In the genomic region with DNA sequence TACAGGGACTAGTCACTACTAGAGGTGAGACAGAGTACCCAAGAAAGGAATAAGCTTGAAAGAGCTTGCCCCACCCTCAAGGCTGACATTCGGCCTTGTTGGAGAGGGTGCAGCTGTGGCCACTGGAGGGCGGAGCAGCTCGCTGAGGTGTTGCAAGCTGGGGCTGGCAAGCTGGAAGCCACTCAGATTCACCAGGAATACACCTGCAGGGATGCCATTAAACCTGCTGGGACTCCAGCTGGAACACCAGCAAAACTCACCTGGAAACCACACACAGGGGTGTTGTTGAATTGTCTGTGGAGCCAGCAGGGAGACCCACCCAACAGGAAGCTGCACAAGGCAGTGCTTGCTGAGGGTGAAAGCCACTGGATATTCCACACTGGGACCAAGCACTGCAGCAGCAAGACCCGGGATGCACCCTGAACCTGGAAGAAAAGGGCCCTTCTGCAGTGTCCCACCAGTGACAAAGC, we compare ENCODE assay signal across 8 cellular contexts. TPM values are rescaled to one million over a fixed set of nuclear protein-coding genes. Genes with fewer than 3 reads are reported as not detected.
DNase-seq lines count a peak whose midpoint lies in the region; ATAC-seq and TF ChIP-seq lines count a peak whose summit lies in the region.

No MANE protein-coding gene starts in this region.

- H3K27ac ChIP-seq in hepatocyte (no peak overlapping the region), esophagus muscularis mucosa (replicated peaks in 1 of 4) (no peak overlapping the region)

- no peaks in the 10 kb centered on the region for H3K79me2 ChIP-seq in hepatocyte

- no peak overlapping the region for H3K4me2 ChIP-seq in hepatocyte

- H3K4me1 Mint-ChIP-seq in activated CD4-positive, alpha-beta T cell treated with anti-CD3 and anti-CD28 coated beads, Interleukin-2, amount 10 ng/mL, durations not matched to agents 24 days and 14 days, result peaks cover 9% of the 10 kb centered on the region

- no peak overlapping the region for H3K4me3 ChIP-seq in Jurkat, Clone E6-1 (ENCODE audit: low read length)
- H3K4me3 ChIP-seq in hepatocyte, result no peak overlapping the region
- no peak overlapping the region for H3K4me3 ChIP-seq in esophagus muscularis mucosa

- TF ChIP-seq CTCF in hepatocyte (IDR thresholded peaks at IDR 0.05; ENCODE audit: poor library complexity), result peak; percentile 56
- TF ChIP-seq CTCF in esophagus muscularis mucosa (IDR thresholded peaks at IDR 0.05), result peak in 1 of 3 experiments; percentile 8

- H3K9me3 Mint-ChIP-seq in activated CD4-positive, alpha-beta T cell treated with anti-CD3 and anti-CD28 coated beads, Interleukin-2, amount 10 ng/mL, durations not matched to agents 24 days and 14 days, result no peaks in the 10 kb centered on the region

- H3K4me3 Mint-ChIP-seq in activated CD4-positive, alpha-beta T cell treated with anti-CD3 and anti-CD28 coated beads, Interleukin-2, amount 10 ng/mL, durations not matched to agents 24 days and 14 days, result no peak overlapping the region

- peak; percentile 72 for DNase-seq in activated CD4-positive, alpha-beta T cell treated with anti-CD3 and anti-CD28 coated beads, Interleukin-2, amount 10 ng/mL, durations not matched to agents 24 days and 14 days
- DNase-seq in activated CD4-positive, alpha-beta T cell treated with anti-CD3 and anti-CD28 coated beads, Interleukin-2, amount 50 U/mL, for 4 hours, result no peak
- DNase-seq in Jurkat, Clone E6-1 (ENCODE audit: low read depth, low spot score), result peak; percentile 51
- DNase-seq in SK-N-DZ (ENCODE audit: low spot score) (peak; percentile 19), hepatocyte (ENCODE audit: low spot score) (peak; percentile 75), hypothalamus (lab: John Stamatoyannopoulos, UW) (no peak), esophagus muscularis mucosa (ENCODE audit: extremely low spot score) (no peak)

- no peaks in the 10 kb centered on the region for H4K20me1 ChIP-seq in hepatocyte (ENCODE audit: insufficient read depth, poor library complexity, severe bottlenecking)

- H3K27ac Mint-ChIP-seq in activated CD4-positive, alpha-beta T cell treated with anti-CD3 and anti-CD28 coated beads, Interleukin-2, amount 10 ng/mL, durations not matched to agents 24 days and 14 days, result no peak overlapping the region

- peaks cover 10% of the 10 kb centered on the region for H3K36me3 Mint-ChIP-seq in activated CD4-positive, alpha-beta T cell treated with anti-CD3 and anti-CD28 coated beads, Interleukin-2, amount 10 ng/mL, durations not matched to agents 24 days and 14 days (ENCODE audit: low read depth)

- no peaks in the 10 kb centered on the region for H3K9me2 ChIP-seq in hepatocyte (replicated peaks; ENCODE audit: insufficient read depth)

- no peaks in the 10 kb centered on the region for H3K27me3 Mint-ChIP-seq in activated CD4-positive, alpha-beta T cell treated with anti-CD3 and anti-CD28 coated beads, Interleukin-2, amount 10 ng/mL, durations not matched to agents 24 days and 14 days

- no peak overlapping the region for H2AFZ ChIP-seq in hepatocyte

- WGBS in hepatocyte (ENCODE audit: low lambda C conversion rate, missing lambda C conversion rate), result 48% methylated on average over 4 of the region's 4 CpGs
- WGBS in esophagus muscularis mucosa, result 60% methylated on average over 4 of the region's 4 CpGs

- H3K9me3 ChIP-seq in hepatocyte (ENCODE audit: low read depth), result no peaks in the 10 kb centered on the region
- no peaks in the 10 kb centered on the region for H3K9me3 ChIP-seq in esophagus muscularis mucosa

- ATAC-seq in GM21576 (IDR thresholded peaks at IDR 0.05; ENCODE audit: unreplicated experiment), result peak; percentile 51

- no peaks in the 10 kb centered on the region for H3K36me3 ChIP-seq in hepatocyte (replicated peaks; ENCODE audit: insufficient read depth, low read depth)
- H3K36me3 ChIP-seq in esophagus muscularis mucosa, result peaks cover 0 to 9% (median 5%) of the 10 kb centered on the region in 4 donors

- TF ChIP-seq EP300 in esophagus muscularis mucosa (IDR thresholded peaks at IDR 0.05), result no peak

- no peak for TF ChIP-seq POLR2A in esophagus muscularis mucosa (IDR thresholded peaks at IDR 0.05; ENCODE audit: low read depth)

- intact Hi-C loops in activated CD4-positive, alpha-beta T cell treated with anti-CD3 and anti-CD28 coated beads, Interleukin-2, amount 10 ng/mL, durations not matched to agents 24 days and 14 days (cut with micrococcal nuclease), result no loop called here
- intact Hi-C loops in esophagus muscularis mucosa (cut with DNase I), result loop anchor here (2.0 kb wide), 1 partner anchor 503 kb away; no protein-coding TSS in a partner anchor

- no peaks in the 10 kb centered on the region for H3K27me3 ChIP-seq in hepatocyte
- no peaks in the 10 kb centered on the region for H3K27me3 ChIP-seq in esophagus muscularis mucosa

- peaks cover 11% of the 10 kb centered on the region for H3K4me1 ChIP-seq in hepatocyte (ENCODE audit: insufficient read depth)
- H3K4me1 ChIP-seq in esophagus muscularis mucosa, result peaks cover 0 to 15% (median 0%) of the 10 kb centered on the region in 4 donors

RNA-seq across cellular contexts. Expression of a gene that starts 26.1 kb away (rescaled TPM):
- 13.3 and 14.2 TPM in 2 replicates for total RNA-seq in activated CD4-positive, alpha-beta T cell treated with anti-CD3 and anti-CD28 coated beads, Interleukin-2, amount 10 ng/mL, durations not matched to agents 24 days and 14 days
- polyA plus RNA-seq in Jurkat, Clone E6-1 (2012; ENCODE audit: insufficient read depth, insufficient read length), result 10.2 TPM
- 11.8 and 14.2 TPM in 2 replicates for polyA plus RNA-seq in SK-N-DZ (2014; cell fraction: cytosol; rRNA removed)
- 8.3 and 16.5 TPM in 2 replicates for polyA plus RNA-seq in SK-N-DZ (2014; cell fraction: nucleus; rRNA removed)
- 12.9 and 13.4 TPM in 2 replicates for total RNA-seq in hepatocyte
- 6.9 and 12.7 TPM in 2 replicates for polyA plus RNA-seq in hepatocyte
- total RNA-seq in esophagus muscularis mucosa, result 10 to 100 TPM; 23.2 to 31.0 (median 26.4) TPM

RNA-seq across cellular contexts. Expression of a gene that starts 42.2 kb away (rescaled TPM):
- 25.7 and 27.2 TPM in 2 replicates for total RNA-seq in activated CD4-positive, alpha-beta T cell treated with anti-CD3 and anti-CD28 coated beads, Interleukin-2, amount 10 ng/mL, durations not matched to agents 24 days and 14 days
- 26.7 TPM for polyA plus RNA-seq in Jurkat, Clone E6-1 (2012; ENCODE audit: insufficient read depth, insufficient read length)
- 13.0 and 13.6 TPM in 2 replicates for polyA plus RNA-seq in SK-N-DZ (2014; cell fraction: cytosol; rRNA removed)
- 11.1 and 24.7 TPM in 2 replicates for polyA plus RNA-seq in SK-N-DZ (2014; cell fraction: nucleus; rRNA removed)
- 4.2 and 5.6 TPM in 2 replicates for total RNA-seq in hepatocyte
- 4.9 and 7.0 TPM in 2 replicates for polyA plus RNA-seq in hepatocyte
- total RNA-seq in esophagus muscularis mucosa, result 1 to 10 TPM in 3 of 4 donors, under 1 TPM in 1; 0.71 to 2.5 (median 1.9) TPM

Comparison
In these comparisons a context has a peak if more than half of its experiments do, and no peak if none do; other contexts are left out.
1. DNase-seq: peak in activated CD4-positive, alpha-beta T cell treated with anti-CD3 and anti-CD28 coated beads, Interleukin-2, amount 10 ng/mL, durations not matched to agents 24 days and 14 days (single experiment), Jurkat, Clone E6-1 (single experiment), SK-N-DZ (single experiment) and hepatocyte (single experiment); none in activated CD4-positive, alpha-beta T cell treated with anti-CD3 and anti-CD28 coated beads, Interleukin-2, amount 50 U/mL, for 4 hours (0 of 2), hypothalamus (0 of 51) and esophagus muscularis mucosa (single experiment).